Comparison of ENCODE assay signal across 28 cellular contexts in genomic region chr22:36608987-36609386, GRCh38.
"Had no signal": no experiment of that assay in that cellular context is flagged by ENCODE, and none has a peak within 500 bp of the region (broad histone marks: within the 10 kb centered on the region; RNA-seq: fewer than 3 reads in every experiment).

No MANE protein-coding gene starts in this region.

- H3K27me3 ChIP-seq: ovary, right atrium auricular region, thyroid gland had no signal

- H3K27ac ChIP-seq: foreskin keratinocyte, hepatocyte, lower lobe of right lung, ovary, psoas muscle, right atrium auricular region, thyroid gland, upper lobe of right lung, VCaP had no signal

- H3K4me3 Mint-ChIP-seq: activated CD4-positive, alpha-beta T cell treated with anti-CD3 and anti-CD28 coated beads, Interleukin-2, amount 10 ng/mL, durations not matched to agents 7 days and 5 days; activated CD8-positive, alpha-beta memory T cell treated with anti-CD3 and anti-CD28 coated beads, Interleukin-2, amount 10 ng/mL, durations not matched to agents 7 days and 5 days; activated CD8-positive, alpha-beta T cell treated with anti-CD3 and anti-CD28 coated beads for 36 hours; activated naive CD4-positive, alpha-beta T cell treated with anti-CD3 and anti-CD28 coated beads, Interleukin-2, amount 50 U/mL, for 24 hours; brain; dendritic cell treated with granulocyte-macrophage colony-stimulating factor and Interleukin-4, amounts not matched to agents 40 ng/mL and 50 ng/mL, for 4 days; immature natural killer cell; naive thymus-derived CD8-positive, alpha-beta T cell had no signal

- H3K4me2 ChIP-seq: hepatocyte had no signal

- H3K36me3 ChIP-seq: lower lobe of right lung, ovary, right atrium auricular region, thyroid gland, upper lobe of right lung had no signal

- H3K27ac Mint-ChIP-seq: activated CD4-positive, alpha-beta T cell treated with anti-CD3 and anti-CD28 coated beads, Interleukin-2, amount 10 ng/mL, durations not matched to agents 7 days and 5 days; activated CD8-positive, alpha-beta memory T cell treated with anti-CD3 and anti-CD28 coated beads, Interleukin-2, amount 10 ng/mL, durations not matched to agents 7 days and 5 days; activated CD8-positive, alpha-beta T cell treated with anti-CD3 and anti-CD28 coated beads for 36 hours; activated naive CD4-positive, alpha-beta T cell treated with anti-CD3 and anti-CD28 coated beads, Interleukin-2, amount 50 U/mL, for 24 hours; brain; dendritic cell treated with granulocyte-macrophage colony-stimulating factor and Interleukin-4, amounts not matched to agents 40 ng/mL and 50 ng/mL, for 4 days; immature natural killer cell had no signal

- DNase-seq: activated CD4-positive, alpha-beta T cell treated with anti-CD3 and anti-CD28 coated beads, Interleukin-2, amount 10 ng/mL, durations not matched to agents 7 days and 5 days; activated CD4-positive, CD25-positive, alpha-beta regulatory T cell treated with anti-CD3 and anti-CD28 coated beads, Interleukin-2, amount 50 U/mL, for 72 hours; activated CD8-positive, alpha-beta memory T cell treated with anti-CD3 and anti-CD28 coated beads, Interleukin-2, amount 10 ng/mL, durations not matched to agents 7 days and 5 days; activated CD8-positive, alpha-beta T cell treated with anti-CD3 and anti-CD28 coated beads for 36 hours; activated effector memory CD4-positive, alpha-beta T cell treated with anti-CD3 and anti-CD28 coated beads, Interleukin-2, amount 50 U/mL, for 16 hours; activated T-cell treated with anti-CD3 and anti-CD28 coated beads for 4 hours; anterior cingulate cortex; effector CD4-positive, alpha-beta T cell; erythroblast; foreskin keratinocyte; immature natural killer cell; lower lobe of right lung; naive thymus-derived CD8-positive, alpha-beta T cell; ovary; psoas muscle; stimulated activated CD4-positive, alpha-beta T cell treated with anti-CD3 and anti-CD28 coated beads, Interleukin-12 subunit alpha, Interleukin-12 subunit beta, amount 100 ng/mL, for 4 hours; stimulated activated CD4-positive, alpha-beta T cell treated with anti-CD3 and anti-CD28 coated beads, Interleukin-4, amount 100 ng/mL, for 4 hours; stimulated activated naive CD8-positive, alpha-beta T cell treated with anti-CD3 and anti-CD28 coated beads, Interleukin-15, Interleukin-2, amounts not matched to agents 100 U/mL and 50 U/mL, for 24 hours; SW 1271; thyroid gland; upper lobe of right lung had no signal

- H3K36me3 Mint-ChIP-seq: activated CD8-positive, alpha-beta memory T cell treated with anti-CD3 and anti-CD28 coated beads, Interleukin-2, amount 10 ng/mL, durations not matched to agents 7 days and 5 days; activated naive CD4-positive, alpha-beta T cell treated with anti-CD3 and anti-CD28 coated beads, Interleukin-2, amount 50 U/mL, for 24 hours; brain; immature natural killer cell had no signal

- H3K4me1 ChIP-seq: foreskin keratinocyte, lower lobe of right lung, psoas muscle, right atrium auricular region, thyroid gland, upper lobe of right lung had no signal

- H3K4me3 ChIP-seq: hepatocyte, lower lobe of right lung, ovary, psoas muscle, right atrium auricular region, thyroid gland, upper lobe of right lung had no signal

- H3K79me2 ChIP-seq: hepatocyte had no signal

- ATAC-seq: activated CD8-positive, alpha-beta memory T cell treated with anti-CD3 and anti-CD28 coated beads, Interleukin-2, amount 10 ng/mL, durations not matched to agents 7 days and 5 days; activated CD8-positive, alpha-beta T cell treated with anti-CD3 and anti-CD28 coated beads for 36 hours; foreskin keratinocyte; left lobe of liver; lower lobe of right lung; naive thymus-derived CD8-positive, alpha-beta T cell; psoas muscle; stimulated activated naive CD8-positive, alpha-beta T cell treated with anti-CD3 and anti-CD28 coated beads, Interleukin-15, Interleukin-2, amounts not matched to agents 100 U/mL and 50 U/mL, for 24 hours; upper lobe of right lung had no signal

- H3K9me3 Mint-ChIP-seq: activated CD4-positive, alpha-beta T cell treated with anti-CD3 and anti-CD28 coated beads, Interleukin-2, amount 10 ng/mL, durations not matched to agents 7 days and 5 days; activated CD8-positive, alpha-beta T cell treated with anti-CD3 and anti-CD28 coated beads for 36 hours; activated naive CD4-positive, alpha-beta T cell treated with anti-CD3 and anti-CD28 coated beads, Interleukin-2, amount 50 U/mL, for 24 hours; dendritic cell treated with granulocyte-macrophage colony-stimulating factor and Interleukin-4, amounts not matched to agents 40 ng/mL and 50 ng/mL, for 4 days; immature natural killer cell; naive thymus-derived CD8-positive, alpha-beta T cell had no signal

- H2AFZ ChIP-seq: hepatocyte had no signal

- H3K9me3 ChIP-seq: lower lobe of right lung, ovary, psoas muscle, right atrium auricular region, thyroid gland, upper lobe of right lung had no signal

- H3K4me1 Mint-ChIP-seq: activated CD4-positive, alpha-beta T cell treated with anti-CD3 and anti-CD28 coated beads, Interleukin-2, amount 10 ng/mL, durations not matched to agents 7 days and 5 days; activated CD8-positive, alpha-beta memory T cell treated with anti-CD3 and anti-CD28 coated beads, Interleukin-2, amount 10 ng/mL, durations not matched to agents 7 days and 5 days; activated naive CD4-positive, alpha-beta T cell treated with anti-CD3 and anti-CD28 coated beads, Interleukin-2, amount 50 U/mL, for 24 hours; brain had no signal
